10 cellular contexts compared by ENCODE assay signal in genomic region chr12:48084066-48084465, GRCh38. TPM values are rescaled to one million over a fixed set of nuclear protein-coding genes. Genes with fewer than 3 reads are reported as not detected.
DNase-seq lines count a peak whose midpoint lies in the region; FAIRE-seq and TF ChIP-seq lines count a peak whose summit lies in the region.
"Had no signal": no experiment of that assay in that cellular context is flagged by ENCODE, and none has a peak within 500 bp of the region (broad histone marks: within the 10 kb centered on the region; RNA-seq: fewer than 3 reads in every experiment).

No MANE protein-coding gene starts in this region.

- TF ChIP-seq CTCF in C4-2B (conservative IDR thresholded peaks at IDR 0.05) (peak; percentile 42), LNCAP (IDR thresholded peaks at IDR 0.05) (peak; percentile 39; the same call in 1 of the 2 replicates), bronchial epithelial cell (IDR thresholded peaks at IDR 0.05; ENCODE audit: insufficient read depth, low read length, severe bottlenecking) (peak; percentile 2)

- FAIRE-seq in bronchial epithelial cell (lab: Jason Lieb, UNC): no peak

- H3K27me3 ChIP-seq in bronchial epithelial cell (ENCODE audit: control insufficient read depth, insufficient read depth, low read length): no peaks in the 10 kb centered on the region
- H3K27me3 ChIP-seq: spleen, thyroid gland had no signal

- DNase-seq in bronchial epithelial cell (ENCODE audit: low read depth): peak; percentile 10
- peak; percentile 25 for DNase-seq in midbrain (lab: John Stamatoyannopoulos, UW)
- DNase-seq in GM19238 (ENCODE audit: insufficient read length, low spot score): no peak
- DNase-seq in stimulated activated CD4-positive, alpha-beta T cell treated with anti-CD3 and anti-CD28 coated beads, Interleukin-12 subunit alpha, Interleukin-12 subunit beta, amount 100 ng/mL, for 4 hours: no peak
- DNase-seq in NCI-H774 (lab: John Stamatoyannopoulos, UW): no peak
- DNase-seq in NCI-H1417 treated with DMSO at 0.1 percent for 48 hours (lab: John Stamatoyannopoulos, UW): no peak
- DNase-seq: spleen, thyroid gland had no signal

- no peak overlapping the region for H3K27ac ChIP-seq in C4-2B
- H3K27ac ChIP-seq: thyroid gland had no signal

- peaks cover 2% of the 10 kb centered on the region for H3K36me3 ChIP-seq in bronchial epithelial cell (ENCODE audit: control insufficient read depth, insufficient read depth, low read length)

- no peak overlapping the region for H3K4me3 ChIP-seq in bronchial epithelial cell (ENCODE audit: low read depth, low read length)
- H3K4me3 ChIP-seq: spleen, thyroid gland had no signal

RNA-seq across cellular contexts. Expression of gene SENP1, which starts 21.8 kb away (rescaled TPM):
- total RNA-seq in bronchial epithelial cell: 10.2 and 10.8 TPM in 2 replicates

RNA-seq across cellular contexts. Expression of gene PFKM, which starts 35.1 kb away (rescaled TPM):
- total RNA-seq in bronchial epithelial cell: 23.7 and 45.8 TPM in 2 replicates

Comparison
In these comparisons a context has a peak if more than half of its experiments do, and no peak if none do; other contexts are left out.
1. DNase-seq: peak in bronchial epithelial cell (single experiment) and midbrain (single experiment); none in GM19238 (single experiment), stimulated activated CD4-positive, alpha-beta T cell treated with anti-CD3 and anti-CD28 coated beads, Interleukin-12 subunit alpha, Interleukin-12 subunit beta, amount 100 ng/mL, for 4 hours (single experiment), NCI-H774 (single experiment) and NCI-H1417 treated with DMSO at 0.1 percent for 48 hours (single experiment).
2. Peak in every context shown above with its lines, with median percentiles within 50 percentile points of each other: CTCF ChIP-seq.